Comparison of ENCODE assay signal across 18 cellular contexts in the genomic region with DNA sequence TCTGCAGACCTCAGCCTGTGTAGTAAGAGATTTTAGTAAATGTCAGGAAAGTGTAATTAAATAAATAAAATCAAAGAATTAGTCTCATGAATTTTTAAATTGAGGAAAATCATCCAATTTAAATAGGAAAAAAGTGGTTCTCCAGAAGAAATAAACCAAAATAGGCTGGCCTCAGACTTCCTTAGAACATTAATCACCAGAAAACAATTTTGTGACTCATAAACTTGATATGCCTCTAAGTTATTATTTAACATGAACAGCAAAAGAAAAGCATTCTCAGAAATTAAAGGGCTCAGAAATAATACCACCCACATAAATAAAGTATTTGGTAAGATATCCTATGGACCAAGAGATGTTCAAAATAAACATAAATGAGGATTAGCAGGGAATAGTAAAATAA. TPM values are rescaled to one million over a fixed set of nuclear protein-coding genes. Genes with fewer than 3 reads are reported as not detected.
DNase-seq lines count a peak whose midpoint lies in the region; ATAC-seq, FAIRE-seq and TF ChIP-seq lines count a peak whose summit lies in the region.
"Had no signal": no experiment of that assay in that cellular context is flagged by ENCODE, and none has a peak within 500 bp of the region (broad histone marks: within the 10 kb centered on the region; RNA-seq: fewer than 3 reads in every experiment).

No MANE protein-coding gene starts in this region.

- no peaks in the 10 kb centered on the region for H3K9me3 ChIP-seq in kidney (ENCODE audit: control insufficient read depth in 1 of 2, low read length in 2 of 2)
- H3K9me3 ChIP-seq: BE2C, body of pancreas, Peyer's patch had no signal

- FAIRE-seq in HTR-8/SVneo (lab: Jason Lieb, UNC) (no peak), kidney (lab: Jason Lieb, UNC) (peak; percentile 94)

- no peak for ATAC-seq in GM21381 (IDR thresholded peaks at IDR 0.05; ENCODE audit: unreplicated experiment)
- no peak for ATAC-seq in GM19452 (IDR thresholded peaks at IDR 0.05; ENCODE audit: unreplicated experiment)
- ATAC-seq: activated T-helper 17 cell treated with anti-CD3 and anti-CD28 coated beads, Interleukin-2, amount 50 U/mL, for 72 hours; body of pancreas had no signal

- intact Hi-C loops in kidney (cut with DNase I): no loop called here

- TF ChIP-seq CTCF in choroid plexus epithelial cell (conservative IDR thresholded peaks at IDR 0.05; ENCODE audit: low read depth, low read length) (no peak), kidney (IDR thresholded peaks at IDR 0.05; ENCODE audit: borderline replicate concordance, extremely low read depth, insufficient read depth) (no peak)

- no peak overlapping the region for H3K4me3 ChIP-seq in choroid plexus epithelial cell (ENCODE audit: low read depth, low read length)
- no peak overlapping the region for H3K4me3 ChIP-seq in kidney (ENCODE audit: low read length in 2 of 2)
- H3K4me3 ChIP-seq: body of pancreas, Peyer's patch had no signal

- H3K9ac ChIP-seq in kidney (ENCODE audit: low read length in 2 of 2): no peak overlapping the region

- DNase-seq in AG08395 (ENCODE audit: low spot score): peak; percentile 33
- DNase-seq in HTR-8/SVneo (ENCODE audit: insufficient read length, low spot score): peak; percentile 13
- peak; percentile 60 for DNase-seq in choroid plexus epithelial cell (ENCODE audit: low read depth)
- no peak for DNase-seq in kidney
- DNase-seq in UCSD-AML1 (lab: John Stamatoyannopoulos, UW; ENCODE audit: unreplicated experiment): no peak
- DNase-seq in cerebellum (ENCODE audit: low spot score): no peak
- DNase-seq: activated CD4-positive, alpha-beta T cell treated with anti-CD3 and anti-CD28 coated beads, Interleukin-2, amount 50 U/mL, for 1 hour; BE2C; body of pancreas; NCI-H69; Peyer's patch had no signal

- no peak overlapping the region for H3K27ac ChIP-seq in kidney (ENCODE audit: low read depth in 2 of 2, low read length in 2 of 2)
- H3K27ac ChIP-seq: body of pancreas, Peyer's patch had no signal

- H3K36me3 ChIP-seq in kidney (ENCODE audit: control insufficient read depth in 1 of 2, insufficient read depth in 2 of 2, low read length in 2 of 2): no peaks in the 10 kb centered on the region
- H3K36me3 ChIP-seq: BE2C, Peyer's patch had no signal

- no peaks in the 10 kb centered on the region for H3K4me1 ChIP-seq in kidney (ENCODE audit: control insufficient read depth in 1 of 2, insufficient read depth in 1 of 2, low read depth in 1 of 2, low read length in 2 of 2)
- H3K4me1 ChIP-seq: BE2C, body of pancreas, Peyer's patch had no signal

RNA-seq across cellular contexts. Expression of a gene that starts 14.3 kb away (rescaled TPM):
- not detected for total RNA-seq in kidney
- polyA plus RNA-seq in kidney (ENCODE audit: insufficient read depth, low read depth, low replicate concordance): not detected
- not detected for total RNA-seq in cerebellum
- total RNA-seq: activated T-helper 17 cell treated with anti-CD3 and anti-CD28 coated beads, Interleukin-2, amount 50 U/mL, for 72 hours; body of pancreas; mononuclear cell; Peyer's patch; posterior vena cava; T-helper 2 cell treated with Interferon-gamma antibody and Interleukin-4, amounts not matched to agents 100 ng/mL and 5 ng/mL, for 36 hours had no signal
- polyA plus RNA-seq: thymus had no signal

Comparison
In these comparisons a context has a peak if more than half of its experiments do, and no peak if none do; other contexts are left out.
1. DNase-seq: peak in AG08395 (single experiment), HTR-8/SVneo (single experiment) and choroid plexus epithelial cell (single experiment); none in kidney (single experiment), UCSD-AML1 (single experiment) and cerebellum (single experiment).